In the genomic region with DNA sequence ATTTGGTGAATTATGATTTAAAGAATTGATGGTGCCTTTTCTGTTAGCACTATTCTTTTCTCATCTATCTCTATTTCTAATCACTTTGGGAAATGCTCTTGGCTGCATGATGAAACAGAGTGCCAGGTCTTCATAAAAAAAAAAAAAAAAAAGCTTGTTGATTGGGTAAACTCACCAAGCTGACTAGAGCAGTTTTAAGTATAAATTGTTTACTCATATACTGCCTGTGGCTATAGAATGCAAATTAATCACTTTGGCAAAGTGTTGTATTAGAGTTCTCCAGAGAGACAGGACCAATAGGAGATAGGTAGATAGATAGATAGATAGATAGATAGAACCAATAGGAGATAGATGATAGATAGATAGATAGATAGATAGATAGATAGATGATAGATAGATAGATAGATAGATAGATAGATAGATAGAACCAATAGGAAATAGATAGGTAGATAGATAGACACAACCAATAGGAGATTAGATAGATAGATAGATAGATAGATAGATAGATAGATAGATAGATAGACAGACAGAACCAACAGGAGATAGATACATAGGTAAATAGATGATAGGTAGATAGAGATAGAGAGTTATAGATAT, we compare ENCODE assay signal across 18 cellular contexts.
"Had no signal": no experiment of that assay in that cellular context is flagged by ENCODE, and none has a peak within 500 bp of the region (broad histone marks: within the 10 kb centered on the region; RNA-seq: fewer than 3 reads in every experiment).

No MANE protein-coding gene starts in this region.

- H3K27ac ChIP-seq: KMS-11, SJCRH30 had no signal

- H3K4me3 ChIP-seq: SJCRH30 had no signal

- H3K4me1 ChIP-seq: SJCRH30 had no signal

- H3K9me3 ChIP-seq: SJCRH30 had no signal

- ATAC-seq: HepG2, Panc1, PC-3, Right ventricle myocardium inferior, SK-N-SH treated with all-trans-retinoic acid at 6 μM for 48 hours had no signal

- H3K36me3 ChIP-seq: SJCRH30 had no signal

- H3K9ac ChIP-seq: KMS-11 had no signal

- H3K27me3 ChIP-seq: SJCRH30 had no signal

- H3K4me2 ChIP-seq: KMS-11 had no signal

- FAIRE-seq: HepG2 had no signal

- DNase-seq: IMR-90; Kasumi-1; MM.1S; NCI-H1436; NCI-H187; NCI-H2081 treated with DMSO at 0.1 percent for 48 hours; NCI-H2171 treated with DMSO at 0.1 percent for 48 hours; NCI-H345; NCI-H446 treated with DMSO at 0.1 percent for 48 hours; NCI-H526; NK-92 treated with Interleukin-12 subunit alpha and Interleukin-12 subunit beta, amount 100 ng/mL, for 24 hours; PC-3; SJCRH30 had no signal
